In the genomic region with DNA sequence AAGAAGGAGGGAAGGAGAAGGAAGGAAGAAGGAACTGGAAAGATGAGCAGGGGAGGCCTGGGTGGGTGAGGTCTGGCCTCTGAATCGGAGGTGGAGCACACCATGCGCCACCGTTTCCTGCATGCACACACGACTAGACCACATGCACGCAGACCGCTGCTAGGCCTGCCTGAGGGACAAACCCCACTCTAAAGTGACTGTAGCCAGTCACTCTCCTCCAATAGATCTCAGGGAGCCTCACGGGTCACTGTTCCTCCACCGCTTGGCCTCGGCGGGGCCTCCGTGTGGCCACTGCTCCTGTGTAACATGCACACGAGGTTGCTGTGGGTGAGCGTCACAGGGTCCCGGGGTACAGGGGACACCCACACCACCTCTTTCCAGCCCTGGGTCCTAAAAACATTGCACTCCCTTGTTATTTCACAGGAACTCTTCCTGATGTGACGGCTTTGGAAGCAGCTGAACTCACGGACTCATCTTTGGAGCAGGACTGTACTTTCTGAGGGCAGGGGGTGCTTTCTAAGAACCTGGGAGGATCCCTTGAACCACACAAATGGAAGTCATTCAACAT, we compare ENCODE assay signal across 21 cellular contexts. TPM values are rescaled to one million over a fixed set of nuclear protein-coding genes. Genes with fewer than 3 reads are reported as not detected.
A peak's percentile ranks its signal among the peaks of the same experiment; 100 is the strongest.
DNase-seq lines count a peak whose midpoint lies in the region; ATAC-seq and TF ChIP-seq lines count a peak whose summit lies in the region.
"Had no signal": no experiment of that assay in that cellular context is flagged by ENCODE, and none has a peak within 500 bp of the region (broad histone marks: within the 10 kb centered on the region; RNA-seq: fewer than 3 reads in every experiment).

No MANE protein-coding gene starts in this region.

- H3K9me3 Mint-ChIP-seq in MCF 10A (ENCODE audit: unreplicated experiment), result no peaks in the 10 kb centered on the region
- H3K9me3 Mint-ChIP-seq: H9 had no signal

- in situ Hi-C loops in mammary epithelial cell (cut with MboI; ENCODE audit: low sequenced_read_pairs in 2 of 2), result no loop called here

- H3K36me3 ChIP-seq in mammary epithelial cell (ENCODE audit: insufficient read depth, low read length) (no peaks in the 10 kb centered on the region), spleen (peaks cover 0 to 55% (median 0%) of the 10 kb centered on the region in 6 donors)
- H3K36me3 ChIP-seq: MG63 had no signal

- H3K4me3 ChIP-seq in mammary epithelial cell (replicated peaks in 1 of 3; ENCODE audit: insufficient read depth in 1 of 3, low read depth in 2 of 3, low read length in 3 of 3) (no peak overlapping the region), spleen (no peak overlapping the region)
- H3K4me3 ChIP-seq: MG63 had no signal

- H3K9me3 ChIP-seq in mammary epithelial cell (replicated peaks; ENCODE audit: insufficient read depth, low read length) (no peaks in the 10 kb centered on the region), spleen (no peaks in the 10 kb centered on the region)
- H3K9me3 ChIP-seq: MG63 had no signal

- CTCF ChIA-PET in MCF 10A (lab: Yijun Ruan, JAX), result interaction anchor here (0.6 to 2.3 kb wide), 7 partner anchors 8 to 608 kb away, joined by 3 to 12 read pairs (median 3); no protein-coding TSS in a partner anchor
- CTCF ChIA-PET in mammary epithelial cell (lab: Charles Lee; ENCODE audit: low non-redundant PET), result no interaction called here

- intact Hi-C loops in MCF 10A (cut with micrococcal nuclease), result no loop called here
- intact Hi-C loops in mammary epithelial cell (cut with micrococcal nuclease), result loop anchor here (5.0 kb wide), 1 partner anchor 171 kb away; the partner anchor contains the start of gene BCL2L2
- intact Hi-C loops in spleen (cut with DNase I; ENCODE audit: low total_unique reads), result no loop called here

- H4K20me1 ChIP-seq in mammary epithelial cell (ENCODE audit: insufficient read depth, low read length), result no peaks in the 10 kb centered on the region

- H3K4me3 Mint-ChIP-seq in MCF 10A (ENCODE audit: unreplicated experiment), result no peak overlapping the region
- H3K4me3 Mint-ChIP-seq: H9 had no signal

- no peak overlapping the region for H2AFZ ChIP-seq in mammary epithelial cell (ENCODE audit: low read depth, low read length)

- 100% methylated on average over 11 of the region's 16 CpGs for WGBS in mammary epithelial cell (ENCODE audit: low coverage, missing lambda C conversion rate)
- WGBS in spleen, 5 donors, result 82 to 94% (median 88%) methylated on average over 15 to 16 of the region's 16 CpGs

- H3K4me2 ChIP-seq in mammary epithelial cell (ENCODE audit: insufficient read depth, low read depth, low read length), result no peak overlapping the region

- no peak overlapping the region for H3K27ac ChIP-seq in mammary epithelial cell (ENCODE audit: insufficient read depth, low read depth, low read length)
- H3K27ac ChIP-seq in spleen, result no peak overlapping the region
- H3K27ac ChIP-seq: 22Rv1, C4-2B had no signal

- H3K27me3 Mint-ChIP-seq in MCF 10A (ENCODE audit: insufficient read depth, unreplicated experiment), result no peaks in the 10 kb centered on the region

- TF ChIP-seq POLR2A in spleen (IDR thresholded peaks at IDR 0.05), result no peak

- BruUV-seq in MCF 10A (replicated peaks; lab: Mats Ljungman, UMichigan) (no TSS peak), mammary epithelial cell (replicated peaks; lab: Mats Ljungman, UMichigan) (no TSS peak)

- peak overlapping the region; percentile 7 for H3K27ac Mint-ChIP-seq in MCF 10A (ENCODE audit: low read depth, unreplicated experiment)

- no peak for TF ChIP-seq CTCF in MCF 10A (IDR thresholded peaks at IDR 0.05; ENCODE audit: unreplicated experiment)
- no peak for TF ChIP-seq CTCF in mammary epithelial cell (conservative IDR thresholded peaks at IDR 0.05 in 1 of 2, IDR thresholded peaks at IDR 0.05 in 1 of 2; ENCODE audit: extremely low read depth in 1 of 2, insufficient read depth in 1 of 2, low read depth in 1 of 2, low read length in 2 of 2)
- TF ChIP-seq CTCF in spleen (IDR thresholded peaks at IDR 0.05 in 8 of 11, conservative IDR thresholded peaks at IDR 0.05 in 3 of 11), result no peak
- TF ChIP-seq CTCF in omental fat pad (IDR thresholded peaks at IDR 0.05), result no peak

- H3K9ac ChIP-seq in mammary epithelial cell (ENCODE audit: insufficient read depth, low read length), result no peak overlapping the region

- peaks cover 35% of the 10 kb centered on the region for H3K4me1 Mint-ChIP-seq in MCF 10A (ENCODE audit: insufficient read depth, unreplicated experiment)
- H3K4me1 Mint-ChIP-seq: H9 had no signal

- POLR2A ChIA-PET in MCF 10A (lab: Yijun Ruan, JAX), result interaction anchor here (0.7 to 3.4 kb wide), 7 partner anchors 9 to 732 kb away, joined by 3 to 18 read pairs (median 6); partner anchors contain the start of gene SLC7A8

- no peaks in the 10 kb centered on the region for H3K36me3 Mint-ChIP-seq in MCF 10A (ENCODE audit: insufficient read depth, unreplicated experiment)

- dilution Hi-C loops in mammary epithelial cell (cut with HindIII; ENCODE audit: low sequenced_read_pairs), result no loop called here

- DNase-seq in MCF 10A (ENCODE audit: unreplicated experiment) (no peak), mammary epithelial cell (no peak), islet precursor cell (peak; percentile 42), spleen (peak; percentile 61), omental fat pad (ENCODE audit: low spot score) (no peak)
- DNase-seq: AML-193, DMS79 treated with DMSO at 0.1 percent for 48 hours, H9, Karpas-422, MG63, NCI-H1048, NCI-H1436, NCI-H1930, NCI-H524, NCI-H82, OCI-M1, SHP77 treated with DMSO at 0.1 percent for 48 hours had no signal

- peaks cover 30% of the 10 kb centered on the region for H3K4me1 ChIP-seq in mammary epithelial cell (ENCODE audit: insufficient read depth, low read length)
- peaks cover 0 to under 1% (median 0%) of the 10 kb centered on the region in 6 donors for H3K4me1 ChIP-seq in spleen

- ATAC-seq in GM21529 (IDR thresholded peaks at IDR 0.05; ENCODE audit: unreplicated experiment), result no peak
- no peak for ATAC-seq in omental fat pad (ENCODE audit: low FRiP score)

- H3K27me3 ChIP-seq in mammary epithelial cell (ENCODE audit: insufficient read depth, low read length) (no peaks in the 10 kb centered on the region), spleen (replicated peaks in 1 of 7) (no peaks in the 10 kb centered on the region)
- H3K27me3 ChIP-seq: MG63 had no signal

- no peaks in the 10 kb centered on the region for H3K79me2 ChIP-seq in mammary epithelial cell (ENCODE audit: insufficient read depth, low read length)

RNA-seq across cellular contexts. Expression of gene CEBPE, which starts 17.6 kb away (rescaled TPM):
- not detected in 2 replicates for total RNA-seq in MCF 10A (2022)
- total RNA-seq in mammary epithelial cell, result not detected
- polyA plus RNA-seq in mammary epithelial cell, result not detected
- not detected for polyA minus RNA-seq in mammary epithelial cell
- total RNA-seq in spleen, result 1 to 10 TPM in 4 of 7 donors, under 1 TPM in 3; 0.64 to 9.6 (median 1.6) TPM
- polyA plus RNA-seq in spleen, result 1 to 10 TPM; 1.2 to 3.5 (median 1.3) TPM
- total RNA-seq in omental fat pad, result 1 to 10 TPM in 1 of 4 donors, under 1 TPM in 2, not detected in 1; 0.36 to 2.7 (median 0.37) TPM
- total RNA-seq: H9, HT-29 had no signal

RNA-seq across cellular contexts. Expression of gene CIROP, which starts 31.9 kb away (rescaled TPM):
- not detected in 2 replicates for total RNA-seq in MCF 10A (2022)
- total RNA-seq in mammary epithelial cell, result not detected
- polyA plus RNA-seq in mammary epithelial cell, result not detected
- polyA minus RNA-seq in mammary epithelial cell, result not detected
- not detected for total RNA-seq in spleen
- polyA plus RNA-seq in spleen, result not detected
- under 1 TPM in 1 of 4 donors, not detected in 3; 0.25 TPM for total RNA-seq in omental fat pad
- total RNA-seq: H9, HT-29 had no signal

RNA-seq across cellular contexts. Expression of gene C14orf119, which starts 41.3 kb away (rescaled TPM):
- 39.6 and 54.8 TPM in 2 replicates for total RNA-seq in MCF 10A (2022)
- total RNA-seq in mammary epithelial cell, result 10 to 100 TPM; 39.2 to 57.6 TPM
- 95.1 TPM for polyA plus RNA-seq in mammary epithelial cell
- 38.1 TPM for polyA minus RNA-seq in mammary epithelial cell
- 10 to 100 TPM; 34.3 to 43.2 (median 37.8) TPM for total RNA-seq in spleen
- polyA plus RNA-seq in spleen, result 10 to 100 TPM; 28.0 to 47.0 (median 40.2) TPM
- total RNA-seq in omental fat pad, result 10 to 100 TPM; 39.2 to 46.7 (median 43.6) TPM

RNA-seq across cellular contexts. Expression of gene ACIN1, which starts 41.7 kb away (rescaled TPM):
- total RNA-seq in MCF 10A (2022) (197 and 213 TPM in 2 replicates), mammary epithelial cell (100 to 1,000 TPM in 1 of 2 donors, 10 to 100 TPM in 1; 62.0 to 148 TPM), spleen (100 to 1,000 TPM; 148 to 228 (median 211) TPM), omental fat pad (100 to 1,000 TPM in 3 of 4 donors, 10 to 100 TPM in 1; 85.6 to 143 (median 120) TPM)
- polyA plus RNA-seq in mammary epithelial cell (64.4 TPM), spleen (100 to 1,000 TPM in 2 of 3 donors, 10 to 100 TPM in 1; 59.2 to 126 (median 119) TPM)
- polyA minus RNA-seq in mammary epithelial cell, result 70.8 TPM

RNA-seq across cellular contexts. Expression of gene SLC7A8, which starts 46.8 kb away (rescaled TPM):
- 1.5 and 2.4 TPM in 2 replicates for total RNA-seq in MCF 10A (2022)
- total RNA-seq in mammary epithelial cell, result 10 to 100 TPM; 25.3 to 74.5 TPM
- 27.0 TPM for polyA plus RNA-seq in mammary epithelial cell
- 110 TPM for polyA minus RNA-seq in mammary epithelial cell
- 100 to 1,000 TPM in 1 of 7 donors, 10 to 100 TPM in 6; 23.5 to 106 (median 68.0) TPM for total RNA-seq in spleen
- polyA plus RNA-seq in spleen, result 1 to 10 TPM; 3.5 to 8.7 (median 6.7) TPM
- 100 to 1,000 TPM in 1 of 4 donors, 10 to 100 TPM in 3; 40.2 to 106 (median 92.1) TPM for total RNA-seq in omental fat pad

Comparison
In these comparisons a context has a peak if more than half of its experiments do, and no peak if none do; other contexts are left out.
1. DNase-seq: peak in islet precursor cell (single experiment) and spleen (single experiment); none in MCF 10A (single experiment), mammary epithelial cell (single experiment) and omental fat pad (single experiment).